ENCODE assay signal across 35 cellular contexts in genomic region chr14:87679094-87679493, GRCh38.
"Had no signal": no experiment of that assay in that cellular context is flagged by ENCODE, and none has a peak within 500 bp of the region (broad histone marks: within the 10 kb centered on the region; RNA-seq: fewer than 3 reads in every experiment).

No MANE protein-coding gene starts in this region.

- H3K4me1 Mint-ChIP-seq: activated B cell treated with CpG ODN at 0.5 μM for 24 hours; activated CD4-positive, alpha-beta T cell treated with anti-CD3 and anti-CD28 coated beads, Interleukin-2, amount 10 ng/mL, durations not matched to agents 24 days and 14 days; activated naive CD8-positive, alpha-beta T cell treated with anti-CD3 and anti-CD28 coated beads for 36 hours; activated T-helper 17 cell treated with anti-CD3 and anti-CD28 coated beads, Interleukin-2, amount 50 U/mL, for 72 hours had no signal

- H3K27ac Mint-ChIP-seq: activated B cell treated with CpG ODN at 0.5 μM for 24 hours; activated CD4-positive, alpha-beta memory T cell treated with anti-CD3 and anti-CD28 coated beads for 36 hours; activated CD4-positive, alpha-beta T cell treated with anti-CD3 and anti-CD28 coated beads, Interleukin-2, amount 10 ng/mL, durations not matched to agents 24 days and 14 days; activated CD8-positive, alpha-beta T cell treated with anti-CD3 and anti-CD28 coated beads for 36 hours; activated naive CD4-positive, alpha-beta T cell treated with anti-CD3 and anti-CD28 coated beads for 36 hours; activated naive CD4-positive, alpha-beta T cell treated with anti-CD3 and anti-CD28 coated beads, Interleukin-2, amount 50 U/mL, for 72 hours; activated naive CD8-positive, alpha-beta T cell treated with anti-CD3 and anti-CD28 coated beads for 36 hours; activated T-cell treated with anti-CD3 and anti-CD28 coated beads, Interleukin-2, amount 50 U/mL, for 72 hours; activated T-helper 1 cell treated with anti-CD3 and anti-CD28 coated beads, Interleukin-12 subunit alpha, Interleukin-12 subunit beta, Interleukin-2, Interleukin-4 antibody, amounts not matched to agents 30 ng/mL and 10 ng/mL and 1 ng/mL, durations not matched to agents 14 hours and 24 hours and 36 hours; activated T-helper 17 cell treated with anti-CD3 and anti-CD28 coated beads, Interleukin-2, amount 50 U/mL, for 72 hours; T-helper 1 cell treated with Interleukin-12 subunit alpha and Interleukin-12 subunit beta and Interleukin-4 antibody, amounts not matched to agents 30 μg/mL and 1 μg/mL, for 36 hours; T-helper 2 cell treated with Interferon-gamma antibody and Interleukin-4, amounts not matched to agents 5 μg/mL and 100 μg/mL, for 36 hours had no signal

- H3K9me3 Mint-ChIP-seq: activated CD4-positive, alpha-beta memory T cell treated with anti-CD3 and anti-CD28 coated beads for 36 hours; activated CD8-positive, alpha-beta T cell treated with anti-CD3 and anti-CD28 coated beads for 36 hours; activated naive CD4-positive, alpha-beta T cell treated with anti-CD3 and anti-CD28 coated beads for 36 hours; activated naive CD8-positive, alpha-beta T cell treated with anti-CD3 and anti-CD28 coated beads for 36 hours; activated T-helper 1 cell treated with anti-CD3 and anti-CD28 coated beads, Interleukin-12 subunit alpha, Interleukin-12 subunit beta, Interleukin-2, Interleukin-4 antibody, amounts not matched to agents 30 ng/mL and 10 ng/mL and 1 ng/mL, durations not matched to agents 14 hours and 24 hours and 36 hours; activated T-helper 17 cell treated with anti-CD3 and anti-CD28 coated beads, Interleukin-2, amount 50 U/mL, for 72 hours; T-helper 1 cell treated with Interleukin-12 subunit alpha and Interleukin-12 subunit beta and Interleukin-4 antibody, amounts not matched to agents 30 μg/mL and 1 μg/mL, for 36 hours; T-helper 2 cell treated with Interferon-gamma antibody and Interleukin-4, amounts not matched to agents 5 μg/mL and 100 μg/mL, for 36 hours had no signal

- H3K27me3 Mint-ChIP-seq: activated B cell treated with CpG ODN at 0.5 μM for 24 hours; activated CD4-positive, alpha-beta memory T cell treated with anti-CD3 and anti-CD28 coated beads for 36 hours; activated CD4-positive, alpha-beta T cell treated with anti-CD3 and anti-CD28 coated beads, Interleukin-2, amount 10 ng/mL, durations not matched to agents 24 days and 14 days; activated T-helper 17 cell treated with anti-CD3 and anti-CD28 coated beads, Interleukin-2, amount 50 U/mL, for 72 hours had no signal

- H3K36me3 Mint-ChIP-seq: activated CD4-positive, alpha-beta memory T cell treated with anti-CD3 and anti-CD28 coated beads for 36 hours; activated naive CD4-positive, alpha-beta T cell treated with anti-CD3 and anti-CD28 coated beads, Interleukin-2, amount 50 U/mL, for 72 hours; activated naive CD8-positive, alpha-beta T cell treated with anti-CD3 and anti-CD28 coated beads for 36 hours had no signal

- H3K36me3 ChIP-seq: adrenal gland, brain microvascular endothelial cell, breast epithelium had no signal

- DNase-seq: activated B cell treated with CpG ODN at 0.5 μM for 24 hours; activated CD4-positive, alpha-beta memory T cell treated with anti-CD3 and anti-CD28 coated beads for 36 hours; activated CD4-positive, alpha-beta T cell treated with anti-CD3 and anti-CD28 coated beads for 4 hours; activated CD4-positive, alpha-beta T cell treated with anti-CD3 and anti-CD28 coated beads, Interleukin-2, amount 10 ng/mL, durations not matched to agents 24 days and 14 days; activated CD4-positive, alpha-beta T cell treated with anti-CD3 and anti-CD28 coated beads, Interleukin-2, amount 50 U/mL, for 1 hour; activated CD4-positive, alpha-beta T cell treated with anti-CD3 and anti-CD28 coated beads, Interleukin-2, amount 50 U/mL, for 4 hours; activated CD4-positive, CD25-positive, alpha-beta regulatory T cell treated with anti-CD3 and anti-CD28 coated beads, Interleukin-2, amount 50 U/mL, for 72 hours; activated CD8-positive, alpha-beta memory T cell treated with anti-CD3 and anti-CD28 coated beads, Interleukin-2, amount 50 U/mL, for 4 hours; activated CD8-positive, alpha-beta T cell treated with anti-CD3 and anti-CD28 coated beads for 36 hours; activated effector memory CD4-positive, alpha-beta T cell treated with anti-CD3 and anti-CD28 coated beads, Interleukin-2, amount 50 U/mL, for 16 hours; activated gamma-delta T cell treated with Interleukin-2 at 50 U/mL for 16 hours; activated naive CD4-positive, alpha-beta T cell; activated naive CD4-positive, alpha-beta T cell treated with anti-CD3 and anti-CD28 coated beads for 36 hours; activated naive CD4-positive, alpha-beta T cell treated with anti-CD3 and anti-CD28 coated beads, Interleukin-2, amount 50 U/mL, for 16 hours; activated naive CD8-positive, alpha-beta T cell treated with anti-CD3 and anti-CD28 coated beads for 36 hours; activated T-cell treated with anti-CD3 and anti-CD28 coated beads for 4 hours; activated T-cell treated with anti-CD3 and anti-CD28 coated beads, Interleukin-2, amount 50 U/mL, for 1 hour; activated T-cell treated with anti-CD3 and anti-CD28 coated beads, Interleukin-2, amount 50 U/mL, for 4 hours; activated T-cell treated with anti-CD3 and anti-CD28 coated beads, Interleukin-2, amount 50 U/mL, for 72 hours; adrenal gland; amniotic stem cell; aorta; body of pancreas; brain microvascular endothelial cell; central memory CD4-positive, alpha-beta T cell; T-helper 1 cell; T-helper 2 cell; T-helper 9 cell had no signal

- H3K27me3 ChIP-seq: adrenal gland, body of pancreas, brain microvascular endothelial cell, breast epithelium had no signal

- H3K4me3 Mint-ChIP-seq: activated B cell treated with CpG ODN at 0.5 μM for 24 hours; activated CD4-positive, alpha-beta memory T cell treated with anti-CD3 and anti-CD28 coated beads for 36 hours; activated CD4-positive, alpha-beta T cell treated with anti-CD3 and anti-CD28 coated beads, Interleukin-2, amount 10 ng/mL, durations not matched to agents 24 days and 14 days; activated CD8-positive, alpha-beta T cell treated with anti-CD3 and anti-CD28 coated beads for 36 hours; activated naive CD4-positive, alpha-beta T cell treated with anti-CD3 and anti-CD28 coated beads for 36 hours; activated naive CD8-positive, alpha-beta T cell treated with anti-CD3 and anti-CD28 coated beads for 36 hours; activated T-cell treated with anti-CD3 and anti-CD28 coated beads, Interleukin-2, amount 50 U/mL, for 4 hours; activated T-cell treated with anti-CD3 and anti-CD28 coated beads, Interleukin-2, amount 50 U/mL, for 72 hours; activated T-helper 1 cell treated with anti-CD3 and anti-CD28 coated beads, Interleukin-12 subunit alpha, Interleukin-12 subunit beta, Interleukin-2, Interleukin-4 antibody, amounts not matched to agents 30 ng/mL and 10 ng/mL and 1 ng/mL, durations not matched to agents 14 hours and 24 hours and 36 hours; activated T-helper 17 cell treated with anti-CD3 and anti-CD28 coated beads, Interleukin-2, amount 50 U/mL, for 72 hours; T-helper 1 cell treated with Interleukin-12 subunit alpha and Interleukin-12 subunit beta and Interleukin-4 antibody, amounts not matched to agents 30 μg/mL and 1 μg/mL, for 36 hours; T-helper 2 cell treated with Interferon-gamma antibody and Interleukin-4, amounts not matched to agents 5 μg/mL and 100 μg/mL, for 36 hours had no signal

- ATAC-seq: activated CD8-positive, alpha-beta T cell treated with anti-CD3 and anti-CD28 coated beads for 36 hours; activated naive CD4-positive, alpha-beta T cell treated with anti-CD3 and anti-CD28 coated beads, Interleukin-2, amount 50 U/mL, for 72 hours; activated T-cell treated with anti-CD3 and anti-CD28 coated beads, Interleukin-2, amount 50 U/mL, for 4 hours; activated T-cell treated with anti-CD3 and anti-CD28 coated beads, Interleukin-2, amount 50 U/mL, for 72 hours; activated T-helper 17 cell treated with anti-CD3 and anti-CD28 coated beads, Interleukin-2, amount 50 U/mL, for 72 hours; body of pancreas had no signal

- H3K27ac ChIP-seq: adrenal gland, body of pancreas, brain microvascular endothelial cell, breast epithelium, VCaP had no signal

- H3K9me3 ChIP-seq: adrenal gland, body of pancreas had no signal

- H3K4me3 ChIP-seq: adrenal gland, body of pancreas, breast epithelium had no signal

- H3K4me1 ChIP-seq: adrenal gland, body of pancreas, breast epithelium had no signal
